In the genomic region with DNA sequence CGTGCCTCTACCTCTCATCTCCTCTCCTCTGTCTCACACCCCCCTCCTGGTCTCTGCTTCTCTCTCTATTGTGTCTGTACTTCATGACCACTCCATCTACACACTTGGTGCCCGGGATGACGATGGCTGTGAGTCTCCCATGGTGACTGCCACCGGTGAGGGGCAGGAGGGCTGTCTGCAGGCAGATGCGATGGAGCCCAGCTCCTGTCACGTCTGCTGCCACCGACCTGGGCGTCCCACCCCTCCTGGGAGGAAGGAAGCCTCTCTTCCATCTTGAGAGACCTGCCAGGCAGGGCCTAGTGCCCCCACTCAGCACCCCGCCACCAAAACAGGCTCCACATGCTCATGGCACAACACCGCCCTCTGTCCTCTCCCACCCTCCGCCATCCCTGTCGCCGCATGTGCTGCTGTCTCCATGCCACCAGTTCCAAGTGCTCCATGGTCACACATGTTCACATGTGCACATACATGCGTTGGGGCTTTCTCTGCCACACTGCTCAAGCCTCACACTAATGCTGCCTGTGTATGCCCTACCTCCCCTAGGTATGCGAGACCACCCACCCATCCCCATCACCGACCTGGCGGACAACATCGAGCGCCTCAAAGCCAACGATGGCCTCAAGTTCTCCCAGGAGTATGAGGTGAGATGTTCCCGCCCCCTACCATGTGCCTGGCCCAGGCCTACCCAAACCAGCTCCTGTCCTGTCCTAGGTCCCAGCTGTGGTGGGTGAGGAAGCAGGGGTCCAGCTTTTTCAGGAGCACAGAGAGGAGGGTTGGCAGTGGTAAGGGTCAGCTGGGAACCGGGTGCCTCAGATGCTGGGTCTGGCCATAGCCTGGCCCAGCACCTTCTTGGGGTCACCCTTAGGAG, we compare ENCODE assay signal across 1 cellular context.
A peak's percentile ranks its signal among the peaks of the same experiment; 100 is the strongest.
TF ChIP-seq lines count a peak whose summit lies in the region.

No MANE protein-coding gene starts in this region.

TF ChIP-seq in K562, 482 proteins besides CTCF, POLR2A, EP300 and RAD21:
- TF ChIP-seq CCNT2 (IDR thresholded peaks at IDR 0.05; ENCODE audit: borderline replicate concordance, extremely low read depth, insufficient read length, low read depth, low read length) (no peak), CSDE1 (IDR thresholded peaks at IDR 0.05) (no peak), MIER1 (IDR thresholded peaks at IDR 0.05; ENCODE audit: low read depth) (no peak), ZNF121 (CRISPR knock-in tag; conservative IDR thresholded peaks at IDR 0.05) (no peak), RBM39 (optimal IDR thresholded peaks at IDR 0.05; ENCODE audit: low read depth, low read length) (no peak), ATF3 (IDR thresholded peaks at IDR 0.05) (no peak), ATF3 (CRISPR knock-in tag; conservative IDR thresholded peaks at IDR 0.05) (no peak), L3MBTL2 (IDR thresholded peaks at IDR 0.05) (peak; percentile 15; the same call in 1 of the 2 replicates), FOXA1 (IDR thresholded peaks at IDR 0.05; ENCODE audit: borderline replicate concordance) (no peak), ZNF354B (CRISPR knock-in tag; IDR thresholded peaks at IDR 0.05) (no peak), ELF4 (CRISPR knock-in tag; IDR thresholded peaks at IDR 0.05) (no peak), NFYB (IDR thresholded peaks at IDR 0.05; ENCODE audit: extremely low read depth, insufficient read length) (no peak)
- TF ChIP-seq, protein P1, sequence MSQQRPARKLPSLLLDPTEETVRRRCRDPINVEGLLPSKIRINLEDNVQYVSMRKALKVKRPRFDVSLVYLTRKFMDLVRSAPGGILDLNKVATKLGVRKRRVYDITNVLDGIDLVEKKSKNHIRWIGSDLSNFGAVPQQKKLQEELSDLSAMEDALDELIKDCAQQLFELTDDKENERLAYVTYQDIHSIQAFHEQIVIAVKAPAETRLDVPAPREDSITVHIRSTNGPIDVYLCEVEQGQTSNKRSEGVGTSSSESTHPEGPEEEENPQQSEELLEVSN (IDR thresholded peaks at IDR 0.05; ENCODE audit: borderline replicate concordance in 1 of 2, extremely low read depth in 1 of 2, insufficient read depth in 1 of 2, insufficient read length in 1 of 2, low read depth in 1 of 2, low read length in 1 of 2, poor library complexity in 1 of 2, severe bottlenecking in 1 of 2) = peak; percentile 12 to 66
